ENCODE assay signal across 8 cellular contexts in the genomic region with DNA sequence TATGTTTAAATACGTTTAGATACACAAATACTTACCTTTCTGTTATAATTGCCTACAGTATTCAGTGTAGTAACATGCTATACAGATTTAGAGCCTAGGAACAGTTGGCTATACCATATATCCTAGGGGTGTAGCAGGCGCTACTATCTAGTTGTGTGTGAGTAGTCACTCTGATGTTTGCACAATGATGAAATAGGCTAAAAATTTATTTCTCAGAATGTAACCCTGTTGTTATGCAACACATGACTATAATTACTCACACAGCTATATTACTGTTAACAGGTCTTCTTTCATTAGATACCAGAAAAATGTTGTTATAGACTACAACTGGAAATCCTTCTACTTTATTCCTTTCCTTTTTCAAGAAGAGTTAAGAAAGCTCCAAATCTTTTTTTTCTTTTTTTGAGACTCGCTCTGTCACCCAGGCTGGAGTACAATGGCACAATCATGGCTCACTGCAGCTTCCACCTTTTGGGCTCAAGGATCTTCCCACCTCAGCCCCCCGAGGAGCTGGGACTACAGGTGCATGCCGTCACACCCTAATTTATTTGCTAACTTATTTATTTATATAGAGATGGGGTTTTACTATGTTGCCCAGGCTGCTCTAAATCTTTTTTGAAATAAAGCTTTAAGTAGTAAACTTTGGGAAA. TPM values are rescaled to one million over a fixed set of nuclear protein-coding genes. Genes with fewer than 3 reads are reported as not detected.
DNase-seq lines count a peak whose midpoint lies in the region; TF ChIP-seq lines count a peak whose summit lies in the region.
"Had no signal": no experiment of that assay in that cellular context is flagged by ENCODE, and none has a peak within 500 bp of the region (broad histone marks: within the 10 kb centered on the region; RNA-seq: fewer than 3 reads in every experiment).

No MANE protein-coding gene starts in this region.

- no peaks in the 10 kb centered on the region for H3K4me1 Mint-ChIP-seq in activated CD4-positive, alpha-beta memory T cell treated with anti-CD3 and anti-CD28 coated beads for 36 hours (ENCODE audit: low read depth)
- H3K4me1 Mint-ChIP-seq: activated CD4-positive, alpha-beta memory T cell treated with anti-CD3 and anti-CD28 coated beads, Interleukin-2, amount 10 ng/mL, durations not matched to agents 7 days and 5 days had no signal

- CTCF ChIA-PET in activated CD4-positive, alpha-beta memory T cell treated with anti-CD3 and anti-CD28 coated beads for 36 hours (lab: Charles Lee), result no interaction called here

- POLR2A ChIA-PET in activated CD4-positive, alpha-beta memory T cell treated with anti-CD3 and anti-CD28 coated beads for 36 hours (lab: Charles Lee), result no interaction called here

- H3K27me3 Mint-ChIP-seq in activated CD4-positive, alpha-beta memory T cell treated with anti-CD3 and anti-CD28 coated beads for 36 hours, result no peaks in the 10 kb centered on the region
- H3K27me3 Mint-ChIP-seq: activated CD4-positive, alpha-beta memory T cell treated with anti-CD3 and anti-CD28 coated beads, Interleukin-2, amount 10 ng/mL, durations not matched to agents 7 days and 5 days had no signal

- DNase-seq in HCEC 1CT, result peak; percentile 90
- DNase-seq in OCI-M1 (lab: John Stamatoyannopoulos, UW), result peak; percentile 50
- peak; percentile 84 for DNase-seq in fibroblast of pulmonary artery (ENCODE audit: low read depth)
- peak; percentile 67 for DNase-seq in renal cortical epithelial cell (ENCODE audit: low read depth)
- no peak for DNase-seq in activated CD4-positive, alpha-beta memory T cell treated with anti-CD3 and anti-CD28 coated beads for 36 hours
- DNase-seq in medulla oblongata (ENCODE audit: extremely low spot score), result no peak
- DNase-seq in DMS153 treated with DMSO at 0.1 percent for 48 hours (lab: John Stamatoyannopoulos, UW; ENCODE audit: unreplicated experiment), result no peak
- DNase-seq: activated CD4-positive, alpha-beta memory T cell treated with anti-CD3 and anti-CD28 coated beads, Interleukin-2, amount 10 ng/mL, durations not matched to agents 7 days and 5 days had no signal

- H3K27ac Mint-ChIP-seq in activated CD4-positive, alpha-beta memory T cell treated with anti-CD3 and anti-CD28 coated beads for 36 hours, result no peak overlapping the region
- H3K27ac Mint-ChIP-seq: activated CD4-positive, alpha-beta memory T cell treated with anti-CD3 and anti-CD28 coated beads, Interleukin-2, amount 10 ng/mL, durations not matched to agents 7 days and 5 days had no signal

- TF ChIP-seq CTCF in fibroblast of pulmonary artery (IDR thresholded peaks at IDR 0.05; ENCODE audit: low read length, missing control alignments), result no peak

- no peak overlapping the region for H3K4me3 Mint-ChIP-seq in activated CD4-positive, alpha-beta memory T cell treated with anti-CD3 and anti-CD28 coated beads for 36 hours
- H3K4me3 Mint-ChIP-seq: activated CD4-positive, alpha-beta memory T cell treated with anti-CD3 and anti-CD28 coated beads, Interleukin-2, amount 10 ng/mL, durations not matched to agents 7 days and 5 days had no signal

- H3K4me3 ChIP-seq in fibroblast of pulmonary artery (replicated peaks; ENCODE audit: low read depth, low read length), result no peak overlapping the region

- peaks cover 25% of the 10 kb centered on the region for H3K36me3 Mint-ChIP-seq in activated CD4-positive, alpha-beta memory T cell treated with anti-CD3 and anti-CD28 coated beads for 36 hours

- intact Hi-C loops in activated CD4-positive, alpha-beta memory T cell treated with anti-CD3 and anti-CD28 coated beads for 36 hours (cut with micrococcal nuclease), result no loop called here

- no peaks in the 10 kb centered on the region for H3K9me3 Mint-ChIP-seq in activated CD4-positive, alpha-beta memory T cell treated with anti-CD3 and anti-CD28 coated beads for 36 hours
- H3K9me3 Mint-ChIP-seq: activated CD4-positive, alpha-beta memory T cell treated with anti-CD3 and anti-CD28 coated beads, Interleukin-2, amount 10 ng/mL, durations not matched to agents 7 days and 5 days had no signal

RNA-seq across cellular contexts. Expression of a gene that starts 48.5 kb away (rescaled TPM):
- 6.8 and 26.7 TPM in 2 replicates for total RNA-seq in renal cortical epithelial cell
- 10 to 100 TPM; 14.7 to 15.9 TPM for total RNA-seq in activated CD4-positive, alpha-beta memory T cell treated with anti-CD3 and anti-CD28 coated beads for 36 hours

Comparison
In these comparisons a context has a peak if more than half of its experiments do, and no peak if none do; other contexts are left out.
1. DNase-seq: peak in HCEC 1CT (single experiment), OCI-M1 (single experiment), fibroblast of pulmonary artery (single experiment) and renal cortical epithelial cell (single experiment); none in activated CD4-positive, alpha-beta memory T cell treated with anti-CD3 and anti-CD28 coated beads for 36 hours (single experiment), medulla oblongata (single experiment) and DMS153 treated with DMSO at 0.1 percent for 48 hours (single experiment).